Comparison of ENCODE assay signal across 9 cellular contexts in genomic region chr17:65554568-65555223, GRCh38. TPM values are rescaled to one million over a fixed set of nuclear protein-coding genes. Genes with fewer than 3 reads are reported as not detected.
A peak's percentile ranks its signal among the peaks of the same experiment; 100 is the strongest.
DNase-seq lines count a peak whose midpoint lies in the region; ATAC-seq, FAIRE-seq and TF ChIP-seq lines count a peak whose summit lies in the region.
"Had no signal": no experiment of that assay in that cellular context is flagged by ENCODE, and none has a peak within 500 bp of the region (broad histone marks: within the 10 kb centered on the region; RNA-seq: fewer than 3 reads in every experiment).

No MANE protein-coding gene starts in this region.

- FAIRE-seq in GM12891 (lab: Jason Lieb, UNC): no peak

- DNase-seq in H7: peak; percentile 51
- peak; percentile 61 for DNase-seq in left ventricle myocardium inferior
- DNase-seq in gastrocnemius medialis: peak; percentile 56 to 73
- DNase-seq in KBM-7: no peak
- DNase-seq in tibial artery: no peak
- DNase-seq in GM12891 (ENCODE audit: insufficient read length, low spot score): no peak

- no peaks in the 10 kb centered on the region for H3K4me1 ChIP-seq in left ventricle myocardium inferior
- peaks cover 14 to 39% of the 10 kb centered on the region in 2 donors for H3K4me1 ChIP-seq in gastrocnemius medialis
- peaks cover 0 to 29% (median 3%) of the 10 kb centered on the region in 4 donors for H3K4me1 ChIP-seq in tibial artery

- intact Hi-C loops in left ventricle myocardium inferior (cut with micrococcal nuclease): loop anchor here (5.0 kb wide), 1 partner anchor 97 kb away; no protein-coding TSS in a partner anchor
- intact Hi-C loops in gastrocnemius medialis (cut with DNase I; ENCODE audit: low total_unique reads): loop anchor here (2.0 to 10.0 kb wide), 4 partner anchors 168 to 1123 kb away; partner anchors contain the start of gene GNA13
- intact Hi-C loops in tibial artery (cut with DNase I; ENCODE audit: low total_unique reads): no loop called here

- H3K27ac ChIP-seq in VCaP (no peak overlapping the region), left ventricle myocardium inferior (replicated peaks) (no peak overlapping the region), gastrocnemius medialis (no peak overlapping the region), tibial artery (no peak overlapping the region)

- H3K27me3 ChIP-seq in H7 (ENCODE audit: control insufficient read depth, insufficient read depth, low read length) (no peaks in the 10 kb centered on the region; the same call in 1 of the 2 replicates), left ventricle myocardium inferior (ENCODE audit: low read depth) (no peaks in the 10 kb centered on the region), gastrocnemius medialis (no peaks in the 10 kb centered on the region), tibial artery (no peaks in the 10 kb centered on the region)

- TF ChIP-seq CTCF in VCaP (conservative IDR thresholded peaks at IDR 0.05) (0 out of 2 replicates have a peak, but pooled peaks have one; percentile 17), left ventricle myocardium inferior (IDR thresholded peaks at IDR 0.05; ENCODE audit: borderline replicate concordance) (peak; percentile 39), gastrocnemius medialis (IDR thresholded peaks at IDR 0.05 in 4 of 5, conservative IDR thresholded peaks at IDR 0.05 in 1 of 5) (peak in 3 of 5 experiments; percentile 11 to 28 (median 15)), tibial artery (IDR thresholded peaks at IDR 0.05) (no peak)

- no peaks in the 10 kb centered on the region for H3K9me3 ChIP-seq in left ventricle myocardium inferior (replicated peaks)
- no peaks in the 10 kb centered on the region for H3K9me3 ChIP-seq in gastrocnemius medialis
- H3K9me3 ChIP-seq in tibial artery: no peaks in the 10 kb centered on the region

- in situ Hi-C loops in gastrocnemius medialis (cut with MboI; ENCODE audit: low sequenced_read_pairs in 4 of 4) (loop anchor here (5.0 to 25.0 kb wide), 6 partner anchors 97 to 592 kb away; no protein-coding TSS in a partner anchor), KBM-7 (cut with MboI; ENCODE audit: low pct_unique_long_range_greater_than_20kb, low sequenced_read_pairs) (no loop called here)

- H3K4me3 ChIP-seq in H7 (ENCODE audit: insufficient read depth, low read depth, low read length) (no peak overlapping the region), left ventricle myocardium inferior (no peak overlapping the region), gastrocnemius medialis (no peak overlapping the region), tibial artery (no peak overlapping the region)

- ATAC-seq in gastrocnemius medialis: no peak
- ATAC-seq in HG03175 (IDR thresholded peaks at IDR 0.05; ENCODE audit: unreplicated experiment): no peak
- ATAC-seq: natural killer cell treated with Interleukin-12 subunit alpha and Interleukin-12 subunit beta and Interleukin-15 and Interleukin-18, amount 100 ng/mL, for 72 hours had no signal

- TF ChIP-seq POLR2A in gastrocnemius medialis (IDR thresholded peaks at IDR 0.05) (peak in 1 of 2 donors; percentile 59), GM12891 (IDR thresholded peaks at IDR 0.05; ENCODE audit: low read depth, low read length) (no peak)

- H3K36me3 ChIP-seq in H7 (replicated peaks; ENCODE audit: control insufficient read depth, insufficient read depth, low read length) (peaks cover 14% of the 10 kb centered on the region), left ventricle myocardium inferior (no peaks in the 10 kb centered on the region), gastrocnemius medialis (no peaks in the 10 kb centered on the region), tibial artery (peaks cover 0 to 4% (median 0%) of the 10 kb centered on the region in 3 donors)

TF ChIP-seq in GM12891, 5 proteins besides CTCF, POLR2A, EP300 and RAD21:
- no peak for TF ChIP-seq TAF1 (IDR thresholded peaks at IDR 0.05; ENCODE audit: low read depth, low read length)
- TF ChIP-seq POLR2AphosphoS5 (IDR thresholded peaks at IDR 0.05; ENCODE audit: low read depth, low read length): no peak
- no peak for TF ChIP-seq POU2F2 (IDR thresholded peaks at IDR 0.05; ENCODE audit: low read depth, low read length)
- TF ChIP-seq PAX5 (IDR thresholded peaks at IDR 0.05; ENCODE audit: insufficient read depth, low read length, severe bottlenecking): no peak
- no peak for TF ChIP-seq SPI1 (IDR thresholded peaks at IDR 0.05; ENCODE audit: low read depth, low read length)

RNA-seq across cellular contexts. Expression of gene AXIN2, which starts 6.8 kb away (rescaled TPM):
- total RNA-seq in H7 (2014; rRNA removed; shearing (Covaris generic)): 34.8 and 36.1 TPM in 2 replicates
- 21.0 TPM for total RNA-seq in left ventricle myocardium inferior
- 10 to 100 TPM in 3 of 4 donors, 1 to 10 TPM in 1; 9.9 to 27.2 (median 17.9) TPM for total RNA-seq in gastrocnemius medialis
- 1.0 TPM for polyA plus RNA-seq in GM12891 (2012; ENCODE audit: low read depth, missing spikeins)

Comparison
In these comparisons a context has a peak if more than half of its experiments do, and no peak if none do; other contexts are left out.
1. DNase-seq: peak in H7 (single experiment), left ventricle myocardium inferior (single experiment) and gastrocnemius medialis (2 of 2); none in KBM-7 (single experiment), tibial artery (0 of 2) and GM12891 (single experiment).
2. CTCF ChIP-seq: peak in VCaP (single experiment), left ventricle myocardium inferior (single experiment) and gastrocnemius medialis (3 of 5); none in tibial artery (0 of 2).